Comparison of ENCODE assay signal across 1 cellular context in genomic region chr6:142521791-142522190, GRCh38.
TF ChIP-seq lines count a peak whose summit lies in the region.

No MANE protein-coding gene starts in this region.

TF ChIP-seq in HepG2, 621 proteins besides CTCF, POLR2A, EP300 and RAD21 (continued from another document):
- TF ChIP-seq DBP (CRISPR knock-in tag; IDR thresholded peaks at IDR 0.05; ENCODE audit: not compliant biosample characterization) (no peak), NFE2L1 (CRISPR knock-in tag; IDR thresholded peaks at IDR 0.05; ENCODE audit: borderline replicate concordance) (no peak), ZFX (CRISPR knock-in tag; IDR thresholded peaks at IDR 0.05; ENCODE audit: low read depth) (no peak), ZFP90 (CRISPR knock-in tag; IDR thresholded peaks at IDR 0.05; ENCODE audit: borderline replicate concordance) (no peak), ZNF710 (CRISPR knock-in tag; IDR thresholded peaks at IDR 0.05; ENCODE audit: borderline replicate concordance) (no peak), ZGPAT (CRISPR knock-in tag; IDR thresholded peaks at IDR 0.05) (no peak), RBM39 (IDR thresholded peaks at IDR 0.05; ENCODE audit: low read depth, low read length, poor library complexity, severe bottlenecking) (no peak), TBP (CRISPR knock-in tag; IDR thresholded peaks at IDR 0.05) (no peak), NFIB (CRISPR knock-in tag; IDR thresholded peaks at IDR 0.05; ENCODE audit: borderline replicate concordance) (no peak), SP140L (CRISPR knock-in tag; IDR thresholded peaks at IDR 0.05; ENCODE audit: borderline replicate concordance) (no peak)
